Comparison of ENCODE assay signal across 18 cellular contexts in genomic region chr2:231388725-231389346, GRCh38. TPM values are rescaled to one million over a fixed set of nuclear protein-coding genes. Genes with fewer than 3 reads are reported as not detected.
DNase-seq lines count a peak whose midpoint lies in the region; FAIRE-seq and TF ChIP-seq lines count a peak whose summit lies in the region.
"Had no signal": no experiment of that assay in that cellular context is flagged by ENCODE, and none has a peak within 500 bp of the region (broad histone marks: within the 10 kb centered on the region; RNA-seq: fewer than 3 reads in every experiment).

No MANE protein-coding gene starts in this region.

- no peak for DNase-seq in left ventricle myocardium inferior
- no peak for DNase-seq in right atrium auricular region (ENCODE audit: low spot score)
- peak; percentile 68 for DNase-seq in osteoblast (ENCODE audit: insufficient read length, low spot score, missing footprints)
- no peak for DNase-seq in transverse colon
- no peak for DNase-seq in NCI-H2227 (lab: John Stamatoyannopoulos, UW; ENCODE audit: unreplicated experiment)
- no peak for DNase-seq in NCI-H146 treated with DMSO at 0.1 percent for 48 hours (lab: John Stamatoyannopoulos, UW; ENCODE audit: unreplicated experiment)
- DNase-seq in GM19239 (ENCODE audit: insufficient read length, low spot score), result no peak
- DNase-seq: activated CD4-positive, CD25-positive, alpha-beta regulatory T cell treated with anti-CD3 and anti-CD28 coated beads, Interleukin-2, amount 50 U/mL, for 72 hours; activated naive CD8-positive, alpha-beta T cell treated with anti-CD3 and anti-CD28 coated beads, Interleukin-2, amount 50 U/mL, for 24 hours; central memory CD4-positive, alpha-beta T cell; effector memory CD8-positive, alpha-beta T cell; NCI-H2081 treated with DMSO at 0.1 percent for 48 hours; NCI-H524; stimulated activated naive CD4-positive, alpha-beta T cell; upper lobe of right lung had no signal

- H4K20me1 ChIP-seq in osteoblast (ENCODE audit: insufficient read depth, low read length), result no peaks in the 10 kb centered on the region

- H3K36me3 ChIP-seq in left ventricle myocardium inferior, result no peaks in the 10 kb centered on the region
- no peaks in the 10 kb centered on the region for H3K36me3 ChIP-seq in right atrium auricular region
- H3K36me3 ChIP-seq in osteoblast (ENCODE audit: insufficient read depth, low read length), result no peaks in the 10 kb centered on the region
- no peaks in the 10 kb centered on the region for H3K36me3 ChIP-seq in transverse colon
- H3K36me3 ChIP-seq: upper lobe of right lung had no signal

- peak overlapping the region; percentile 66 for H3K27ac ChIP-seq in left ventricle myocardium inferior (replicated peaks)
- no peak overlapping the region for H3K27ac ChIP-seq in right atrium auricular region
- peak overlapping the region; percentile 89 for H3K27ac ChIP-seq in cingulate gyrus (ENCODE audit: low read depth, low read length)
- no peak overlapping the region for H3K27ac ChIP-seq in osteoblast (ENCODE audit: low read depth, low read length)
- H3K27ac ChIP-seq in transverse colon, result peak overlapping the region in 3 of 4 donors; percentile 2 to 53 (median 20)
- H3K27ac ChIP-seq: upper lobe of right lung had no signal

- H3K9me3 ChIP-seq in left ventricle myocardium inferior (replicated peaks) (peaks cover 13% of the 10 kb centered on the region), right atrium auricular region (peaks cover 0 to 12% of the 10 kb centered on the region in 2 donors), osteoblast (ENCODE audit: low read depth, low read length) (peaks cover 8% of the 10 kb centered on the region), transverse colon (peaks cover 0 to 3% of the 10 kb centered on the region in 2 donors)

- no peak for FAIRE-seq in GM19239 (lab: Jason Lieb, UNC)

- H3K4me3 ChIP-seq in left ventricle myocardium inferior (no peak overlapping the region), right atrium auricular region (no peak overlapping the region), osteoblast (ENCODE audit: insufficient read depth, low read length) (no peak overlapping the region), transverse colon (no peak overlapping the region)
- H3K4me3 ChIP-seq: upper lobe of right lung had no signal

- in situ Hi-C loops in transverse colon (cut with MboI; ENCODE audit: low pct_ligation_motif_present in 1 of 4, low pct_unique_long_range_greater_than_20kb in 1 of 4, low sequenced_read_pairs in 3 of 4), result no loop called here

- peaks cover under 1% of the 10 kb centered on the region for H3K27me3 ChIP-seq in left ventricle myocardium inferior (ENCODE audit: low read depth)
- no peaks in the 10 kb centered on the region for H3K27me3 ChIP-seq in right atrium auricular region
- no peaks in the 10 kb centered on the region for H3K27me3 ChIP-seq in osteoblast (ENCODE audit: insufficient read depth, low read length)
- H3K27me3 ChIP-seq in transverse colon, result peaks cover 4% of the 10 kb centered on the region
- H3K27me3 ChIP-seq: upper lobe of right lung had no signal

- WGBS in transverse colon (ENCODE audit: low coverage in 1 of 2), 2 donors, result 91 to 93% methylated on average over 5 to 15 of the region's 15 CpGs

- peak overlapping the region; percentile 62 for H2AFZ ChIP-seq in osteoblast (ENCODE audit: low read length)

- H3K4me1 ChIP-seq in left ventricle myocardium inferior (peaks cover 5% of the 10 kb centered on the region), right atrium auricular region (peaks cover 0 to 9% of the 10 kb centered on the region in 2 donors), osteoblast (ENCODE audit: insufficient read depth, low read length) (peaks cover 20% of the 10 kb centered on the region), transverse colon (peaks cover 0 to 6% (median 5%) of the 10 kb centered on the region in 4 donors)

- no peak for TF ChIP-seq EP300 in transverse colon (IDR thresholded peaks at IDR 0.05; ENCODE audit: low read depth)

- TF ChIP-seq POLR2A in transverse colon (IDR thresholded peaks at IDR 0.05), result no peak

- H3K79me2 ChIP-seq in osteoblast (ENCODE audit: insufficient read depth, low read length), result no peaks in the 10 kb centered on the region

- intact Hi-C loops in left ventricle myocardium inferior (cut with micrococcal nuclease), result no loop called here
- intact Hi-C loops in transverse colon (cut with DNase I; ENCODE audit: low total_unique reads), result no loop called here

- TF ChIP-seq CTCF in left ventricle myocardium inferior (IDR thresholded peaks at IDR 0.05; ENCODE audit: borderline replicate concordance) (no peak), right atrium auricular region (IDR thresholded peaks at IDR 0.05) (no peak), osteoblast (IDR thresholded peaks at IDR 0.05; ENCODE audit: extremely low read depth, low read depth, low read length) (no peak), transverse colon (IDR thresholded peaks at IDR 0.05) (no peak)

- peak overlapping the region; percentile 24 for H3K4me2 ChIP-seq in osteoblast (ENCODE audit: insufficient read depth, low read length)

RNA-seq across cellular contexts. Expression of gene B3GNT7, which starts 6.7 kb away (rescaled TPM):
- total RNA-seq in left ventricle myocardium inferior (2.4 TPM), right atrium auricular region (1 to 10 TPM; 4.0 to 9.4 TPM), osteoblast (0.29 and 0.72 TPM in 2 replicates), transverse colon (100 to 1,000 TPM in 1 of 4 donors, 10 to 100 TPM in 3; 41.8 to 113 (median 55.2) TPM)
- total RNA-seq: H4; T-helper 2 cell treated with Interferon-gamma antibody and Interleukin-4, amounts not matched to agents 100 ng/mL and 5 ng/mL, for 36 hours had no signal

Comparison
In these comparisons a context has a peak if more than half of its experiments do, and no peak if none do; other contexts are left out.
1. H3K27ac ChIP-seq: peak in left ventricle myocardium inferior (single experiment), cingulate gyrus (single experiment) and transverse colon (3 of 4); none in right atrium auricular region (0 of 2) and osteoblast (single experiment).
2. RNA of gene B3GNT7, which starts 6.7 kb away (total RNA-seq): 41.8 to 113 TPM in transverse colon; 4.0 to 9.4 TPM in right atrium auricular region, 2.4 TPM in left ventricle myocardium inferior (single experiment) and 0.29 to 0.72 TPM in osteoblast; every median in the first group is over 4 times any median in the second.